In genomic region chr7:140702774-140703173, GRCh38 we compare ENCODE assay signal across 16 cellular contexts.
"Had no signal": no experiment of that assay in that cellular context is flagged by ENCODE, and none has a peak within 500 bp of the region (broad histone marks: within the 10 kb centered on the region; RNA-seq: fewer than 3 reads in every experiment).

No MANE protein-coding gene starts in this region.

- H3K27ac ChIP-seq: esophagus muscularis mucosa, gastroesophageal sphincter, heart right ventricle had no signal

- H3K9me3 Mint-ChIP-seq: activated T-helper 2 cell treated with anti-CD3 and anti-CD28 coated beads, Interferon-gamma antibody, Interleukin-2, Interleukin-4, amounts not matched to agents 10 μg/mL and 5 μg/mL and 100 μg/mL, durations not matched to agents 14 hours and 24 hours and 36 hours; nephron had no signal

- H3K9me3 ChIP-seq: esophagus muscularis mucosa, gastroesophageal sphincter, heart right ventricle had no signal

- H3K27ac Mint-ChIP-seq: activated T-helper 2 cell treated with anti-CD3 and anti-CD28 coated beads, Interferon-gamma antibody, Interleukin-2, Interleukin-4, amounts not matched to agents 10 μg/mL and 5 μg/mL and 100 μg/mL, durations not matched to agents 14 hours and 24 hours and 36 hours; nephron had no signal

- H3K4me3 Mint-ChIP-seq: nephron had no signal

- DNase-seq: activated CD4-positive, alpha-beta T cell treated with anti-CD3 and anti-CD28 coated beads, Interleukin-2, amount 50 U/mL, for 4 hours; activated naive CD4-positive, alpha-beta T cell treated with Interleukin-2 at 50 U/mL for 16 hours; activated T-cell treated with anti-CD3 and anti-CD28 coated beads for 4 hours; cerebellar nuclear complex; effector CD8-positive, alpha-beta T cell; heart right ventricle; occipital lobe; stimulated activated CD8-positive, alpha-beta memory T cell treated with anti-CD3 and anti-CD28 coated beads, Interleukin-4, amount 100 ng/mL, for 48 hours; stimulated activated naive CD4-positive, alpha-beta T cell had no signal

- ATAC-seq: gastroesophageal sphincter had no signal

- H3K27me3 ChIP-seq: esophagus muscularis mucosa, gastroesophageal sphincter, heart right ventricle had no signal

- FAIRE-seq: bronchial epithelial cell, endothelial cell of umbilical vein, TTC549 had no signal
